1 cellular context compared by ENCODE assay signal in the genomic region with DNA sequence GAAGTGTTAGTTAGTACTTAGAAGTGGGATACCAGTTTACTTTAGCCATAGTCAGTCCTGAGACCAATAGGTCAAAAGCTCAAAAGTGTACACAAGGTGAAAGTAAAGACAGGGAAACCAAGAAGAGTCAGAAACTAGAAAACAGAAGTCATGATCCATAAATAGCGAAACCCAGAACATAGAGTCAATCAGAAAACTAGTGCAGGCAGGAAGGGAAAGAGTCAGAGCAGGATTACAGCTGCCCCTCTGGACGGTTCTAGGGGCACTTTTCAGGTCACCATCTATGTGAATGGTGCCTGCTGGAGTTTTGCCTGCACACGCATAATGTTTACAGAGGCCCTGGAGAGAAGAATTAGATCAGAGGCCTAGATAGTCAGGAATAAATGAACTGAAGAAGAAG.
TF ChIP-seq lines count a peak whose summit lies in the region.

No MANE protein-coding gene starts in this region.

TF ChIP-seq in SK-N-SH, 30 proteins besides CTCF, POLR2A, EP300 and RAD21 (continued from another document):
- TF ChIP-seq, protein P1, sequence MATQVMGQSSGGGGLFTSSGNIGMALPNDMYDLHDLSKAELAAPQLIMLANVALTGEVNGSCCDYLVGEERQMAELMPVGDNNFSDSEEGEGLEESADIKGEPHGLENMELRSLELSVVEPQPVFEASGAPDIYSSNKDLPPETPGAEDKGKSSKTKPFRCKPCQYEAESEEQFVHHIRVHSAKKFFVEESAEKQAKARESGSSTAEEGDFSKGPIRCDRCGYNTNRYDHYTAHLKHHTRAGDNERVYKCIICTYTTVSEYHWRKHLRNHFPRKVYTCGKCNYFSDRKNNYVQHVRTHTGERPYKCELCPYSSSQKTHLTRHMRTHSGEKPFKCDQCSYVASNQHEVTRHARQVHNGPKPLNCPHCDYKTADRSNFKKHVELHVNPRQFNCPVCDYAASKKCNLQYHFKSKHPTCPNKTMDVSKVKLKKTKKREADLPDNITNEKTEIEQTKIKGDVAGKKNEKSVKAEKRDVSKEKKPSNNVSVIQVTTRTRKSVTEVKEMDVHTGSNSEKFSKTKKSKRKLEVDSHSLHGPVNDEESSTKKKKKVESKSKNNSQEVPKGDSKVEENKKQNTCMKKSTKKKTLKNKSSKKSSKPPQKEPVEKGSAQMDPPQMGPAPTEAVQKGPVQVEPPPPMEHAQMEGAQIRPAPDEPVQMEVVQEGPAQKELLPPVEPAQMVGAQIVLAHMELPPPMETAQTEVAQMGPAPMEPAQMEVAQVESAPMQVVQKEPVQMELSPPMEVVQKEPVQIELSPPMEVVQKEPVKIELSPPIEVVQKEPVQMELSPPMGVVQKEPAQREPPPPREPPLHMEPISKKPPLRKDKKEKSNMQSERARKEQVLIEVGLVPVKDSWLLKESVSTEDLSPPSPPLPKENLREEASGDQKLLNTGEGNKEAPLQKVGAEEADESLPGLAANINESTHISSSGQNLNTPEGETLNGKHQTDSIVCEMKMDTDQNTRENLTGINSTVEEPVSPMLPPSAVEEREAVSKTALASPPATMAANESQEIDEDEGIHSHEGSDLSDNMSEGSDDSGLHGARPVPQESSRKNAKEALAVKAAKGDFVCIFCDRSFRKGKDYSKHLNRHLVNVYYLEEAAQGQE (IDR thresholded peaks at IDR 0.05; ENCODE audit: low read depth, low read length), result no peak
- TF ChIP-seq MEF2A (IDR thresholded peaks at IDR 0.05; ENCODE audit: borderline replicate concordance, low read depth) (no peak), SMC3 (IDR thresholded peaks at IDR 0.05; ENCODE audit: low read depth, low read length) (no peak), RFX5 (IDR thresholded peaks at IDR 0.05; ENCODE audit: low read length) (no peak), TEAD4 (IDR thresholded peaks at IDR 0.05; ENCODE audit: borderline replicate concordance, insufficient read depth) (no peak), RCOR1 (IDR thresholded peaks at IDR 0.05; ENCODE audit: low read length) (no peak), POLR2AphosphoS5 (IDR thresholded peaks at IDR 0.05; ENCODE audit: low read depth, low read length) (no peak), ELF1 (IDR thresholded peaks at IDR 0.05) (no peak), GATA2 (CRISPR knock-in tag; IDR thresholded peaks at IDR 0.05) (no peak)
- TF ChIP-seq, protein P2, sequence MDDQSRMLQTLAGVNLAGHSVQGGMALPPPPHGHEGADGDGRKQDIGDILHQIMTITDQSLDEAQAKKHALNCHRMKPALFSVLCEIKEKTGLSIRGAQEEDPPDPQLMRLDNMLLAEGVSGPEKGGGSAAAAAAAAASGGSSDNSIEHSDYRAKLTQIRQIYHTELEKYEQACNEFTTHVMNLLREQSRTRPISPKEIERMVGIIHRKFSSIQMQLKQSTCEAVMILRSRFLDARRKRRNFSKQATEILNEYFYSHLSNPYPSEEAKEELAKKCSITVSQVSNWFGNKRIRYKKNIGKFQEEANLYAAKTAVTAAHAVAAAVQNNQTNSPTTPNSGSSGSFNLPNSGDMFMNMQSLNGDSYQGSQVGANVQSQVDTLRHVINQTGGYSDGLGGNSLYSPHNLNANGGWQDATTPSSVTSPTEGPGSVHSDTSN (IDR thresholded peaks at IDR 0.05), result no peak
- TF ChIP-seq, protein P3, sequence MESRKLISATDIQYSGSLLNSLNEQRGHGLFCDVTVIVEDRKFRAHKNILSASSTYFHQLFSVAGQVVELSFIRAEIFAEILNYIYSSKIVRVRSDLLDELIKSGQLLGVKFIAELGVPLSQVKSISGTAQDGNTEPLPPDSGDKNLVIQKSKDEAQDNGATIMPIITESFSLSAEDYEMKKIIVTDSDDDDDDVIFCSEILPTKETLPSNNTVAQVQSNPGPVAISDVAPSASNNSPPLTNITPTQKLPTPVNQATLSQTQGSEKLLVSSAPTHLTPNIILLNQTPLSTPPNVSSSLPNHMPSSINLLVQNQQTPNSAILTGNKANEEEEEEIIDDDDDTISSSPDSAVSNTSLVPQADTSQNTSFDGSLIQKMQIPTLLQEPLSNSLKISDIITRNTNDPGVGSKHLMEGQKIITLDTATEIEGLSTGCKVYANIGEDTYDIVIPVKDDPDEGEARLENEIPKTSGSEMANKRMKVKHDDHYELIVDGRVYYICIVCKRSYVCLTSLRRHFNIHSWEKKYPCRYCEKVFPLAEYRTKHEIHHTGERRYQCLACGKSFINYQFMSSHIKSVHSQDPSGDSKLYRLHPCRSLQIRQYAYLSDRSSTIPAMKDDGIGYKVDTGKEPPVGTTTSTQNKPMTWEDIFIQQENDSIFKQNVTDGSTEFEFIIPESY (IDR thresholded peaks at IDR 0.05; ENCODE audit: borderline replicate concordance, low read depth), result no peak
